ENCODE assay signal across 11 cellular contexts in the genomic region with DNA sequence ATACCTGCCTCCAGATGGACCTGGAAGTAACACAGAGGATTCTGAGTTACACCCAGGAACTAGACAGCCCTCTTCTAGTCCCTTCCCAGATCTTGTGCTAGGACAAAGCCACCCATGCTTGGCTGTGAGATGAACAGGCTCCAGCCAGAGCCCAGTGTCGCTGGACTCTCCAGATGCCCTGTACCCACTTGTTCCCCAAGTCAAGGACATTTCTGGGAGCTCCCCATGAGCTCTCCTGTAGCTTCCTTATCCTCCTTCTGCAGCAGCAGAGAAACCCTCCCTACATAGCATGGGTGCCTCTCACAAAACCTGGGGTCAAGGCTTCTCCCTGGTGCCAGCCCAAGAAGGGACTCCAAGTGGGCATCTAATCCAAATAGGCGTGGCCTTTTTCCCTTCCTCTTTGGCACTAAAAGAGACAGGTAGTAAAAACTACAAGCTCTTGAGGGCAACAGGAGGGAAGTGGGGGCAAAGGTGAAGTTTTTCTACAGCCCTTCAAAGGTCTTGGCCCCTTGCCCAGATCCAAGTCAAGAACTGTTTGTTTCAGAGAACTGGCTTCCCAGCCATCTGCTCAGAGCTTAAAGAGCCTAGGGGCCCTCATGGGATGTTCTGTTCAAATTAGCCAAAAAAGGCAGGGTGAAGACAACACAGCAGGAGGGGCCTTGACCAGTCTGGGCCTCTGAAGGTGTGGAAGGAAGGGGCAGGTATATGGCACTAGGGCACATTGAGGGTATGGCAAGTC. TPM values are rescaled to one million over a fixed set of nuclear protein-coding genes. Genes with fewer than 3 reads are reported as not detected.
A peak's percentile ranks its signal among the peaks of the same experiment; 100 is the strongest.
DNase-seq lines count a peak whose midpoint lies in the region; ATAC-seq and TF ChIP-seq lines count a peak whose summit lies in the region.
"Had no signal": no experiment of that assay in that cellular context is flagged by ENCODE, and none has a peak within 500 bp of the region (broad histone marks: within the 10 kb centered on the region; RNA-seq: fewer than 3 reads in every experiment).

No MANE protein-coding gene starts in this region.

- no peak overlapping the region for H2AFZ ChIP-seq in GM23248
- H2AFZ ChIP-seq in trophoblast cell (ENCODE audit: insufficient read depth, low read length, poor library complexity) = no peak overlapping the region

- H3K9ac ChIP-seq in GM23248 (no peak overlapping the region), trophoblast cell (ENCODE audit: low read length) (no peak overlapping the region)
- H3K9ac ChIP-seq: BLaER1 treated with 17β-estradiol and CSF1 and Interleukin-3, amounts not matched to agents 10 nM and 100 nM had no signal

- H2BK5ac ChIP-seq in trophoblast cell (ENCODE audit: low read depth, low read length, poor library complexity) = no peak overlapping the region

- H3K79me2 ChIP-seq in GM23248 (ENCODE audit: insufficient read depth) (no peaks in the 10 kb centered on the region), trophoblast cell (ENCODE audit: control insufficient read depth, insufficient read depth, low read length, poor library complexity) (no peaks in the 10 kb centered on the region)

- ATAC-seq in lung (ENCODE audit: insufficient read depth, low FRiP score) (no peak), GM21737 (IDR thresholded peaks at IDR 0.05; ENCODE audit: unreplicated experiment) (no peak)

- H3K4ac ChIP-seq in trophoblast cell (ENCODE audit: low read depth, low read length) = no peak overlapping the region

- no peak overlapping the region for H3K4me2 ChIP-seq in GM23248 (ENCODE audit: unreplicated experiment)
- H3K4me2 ChIP-seq in trophoblast cell (ENCODE audit: low read length) = no peak overlapping the region
- H3K4me2 ChIP-seq: BLaER1 treated with 17β-estradiol and CSF1 and Interleukin-3, amounts not matched to agents 10 nM and 100 nM had no signal

- H2AK5ac ChIP-seq in trophoblast cell (ENCODE audit: low read length) = no peak overlapping the region

- no peak overlapping the region for H3K18ac ChIP-seq in trophoblast cell (ENCODE audit: low read length)

- H3K4me3 ChIP-seq in lung (no peak overlapping the region), GM23248 (no peak overlapping the region), trophoblast cell (ENCODE audit: low read depth, low read length) (no peak overlapping the region)
- H3K4me3 ChIP-seq: BLaER1 treated with 17β-estradiol and CSF1 and Interleukin-3, amounts not matched to agents 10 nM and 100 nM; breast epithelium had no signal

- no peak overlapping the region for H2BK120ac ChIP-seq in trophoblast cell (ENCODE audit: insufficient read depth, low read length, poor library complexity)

- no peaks in the 10 kb centered on the region for H3K36me3 ChIP-seq in lung (ENCODE audit: control insufficient read depth in 2 of 2, insufficient read depth in 2 of 2, low read length in 2 of 2)
- no peaks in the 10 kb centered on the region for H3K36me3 ChIP-seq in GM23248 (ENCODE audit: low read depth)
- H3K36me3 ChIP-seq in trophoblast cell (ENCODE audit: control insufficient read depth in 1 of 2, insufficient read depth in 2 of 2, low read length in 2 of 2) = no peaks in the 10 kb centered on the region
- H3K36me3 ChIP-seq: BLaER1 treated with 17β-estradiol and CSF1 and Interleukin-3, amounts not matched to agents 10 nM and 100 nM; breast epithelium had no signal

- TF ChIP-seq CTCF in lung (IDR thresholded peaks at IDR 0.05; ENCODE audit: control extremely low read depth, extremely low read depth) = no peak

- no peaks in the 10 kb centered on the region for H3K9me2 ChIP-seq in GM23248 (ENCODE audit: insufficient read depth)

- no peaks in the 10 kb centered on the region for H3K9me3 ChIP-seq in lung (ENCODE audit: control insufficient read depth in 2 of 2, insufficient read depth in 1 of 2, low read length in 1 of 2)
- H3K9me3 ChIP-seq in GM23248 (ENCODE audit: low read depth) = no peaks in the 10 kb centered on the region
- no peaks in the 10 kb centered on the region for H3K9me3 ChIP-seq in trophoblast cell (ENCODE audit: insufficient read depth, low read depth, low read length)
- H3K9me3 ChIP-seq: BLaER1 treated with 17β-estradiol and CSF1 and Interleukin-3, amounts not matched to agents 10 nM and 100 nM; breast epithelium had no signal

- H3K27me3 ChIP-seq in lung (ENCODE audit: control insufficient read depth, insufficient read depth) = no peaks in the 10 kb centered on the region
- no peaks in the 10 kb centered on the region for H3K27me3 ChIP-seq in GM23248 (replicated peaks; ENCODE audit: insufficient read depth)
- H3K27me3 ChIP-seq in trophoblast cell (ENCODE audit: insufficient read depth, low read length) = no peaks in the 10 kb centered on the region

- H4K20me1 ChIP-seq in GM23248 (ENCODE audit: insufficient read depth) = no peaks in the 10 kb centered on the region
- H4K20me1 ChIP-seq: BLaER1 treated with 17β-estradiol and CSF1 and Interleukin-3, amounts not matched to agents 10 nM and 100 nM had no signal

- DNase-seq in DMS53 (lab: John Stamatoyannopoulos, UW) (peak; percentile 94), NCI-H1694 (lab: John Stamatoyannopoulos, UW) (peak; percentile 19), SK-MEL-5 (ENCODE audit: low read depth, low spot score) (peak; percentile 37), lung (ENCODE audit: low spot score) (peak; percentile 74), GM23248 (no peak), NCI-H187 treated with DMSO at 0.1 percent for 48 hours (lab: John Stamatoyannopoulos, UW) (no peak), trophoblast cell (no peak)
- DNase-seq: SW 1271 had no signal

- no peak overlapping the region for H4K8ac ChIP-seq in trophoblast cell (ENCODE audit: low read depth, low read length)

- no peaks in the 10 kb centered on the region for H3K79me1 ChIP-seq in trophoblast cell (ENCODE audit: low read length)

- in situ Hi-C loops in SK-MEL-5 (cut with HindIII; ENCODE audit: low pct_unique_long_range_greater_than_20kb, low sequenced_read_pairs) (no loop called here), GM23248 (cut with MboI) (no loop called here)

- peaks cover 6% of the 10 kb centered on the region; the same call in 1 of the 2 replicates for H3F3A ChIP-seq in GM23248 (ENCODE audit: insufficient read depth)

- H4K12ac ChIP-seq in trophoblast cell (ENCODE audit: low read depth, low read length) = no peak overlapping the region

- H3K27ac ChIP-seq in lung (ENCODE audit: low read depth in 1 of 2, low read length in 1 of 2) = no peak overlapping the region
- H3K27ac ChIP-seq in GM23248 = no peak overlapping the region
- no peak overlapping the region for H3K27ac ChIP-seq in trophoblast cell (ENCODE audit: low read depth, low read length)
- H3K27ac ChIP-seq: BLaER1 treated with 17β-estradiol and CSF1 and Interleukin-3, amounts not matched to agents 10 nM and 100 nM; breast epithelium had no signal

- no peak overlapping the region for H3K14ac ChIP-seq in trophoblast cell (ENCODE audit: low read length)

- H3K4me1 ChIP-seq in lung (ENCODE audit: control insufficient read depth in 2 of 2, insufficient read depth in 2 of 2, low read length in 2 of 2) (no peaks in the 10 kb centered on the region), GM23248 (ENCODE audit: insufficient read depth) (peaks cover 9% of the 10 kb centered on the region; the same call in 1 of the 2 replicates), trophoblast cell (ENCODE audit: control insufficient read depth in 1 of 2, insufficient read depth in 2 of 2, low read length in 2 of 2) (no peaks in the 10 kb centered on the region)
- H3K4me1 ChIP-seq: BLaER1 treated with 17β-estradiol and CSF1 and Interleukin-3, amounts not matched to agents 10 nM and 100 nM; breast epithelium had no signal

- no peak overlapping the region for H4K91ac ChIP-seq in trophoblast cell (ENCODE audit: low read depth, low read length)

- WGBS in lung, 2 donors = 52 to 72% methylated on average over 2 of the region's 2 CpGs
- WGBS in GM23248 (ENCODE audit: low coverage in 1 of 2, low lambda C conversion rate in 2 of 2, missing lambda C conversion rate in 2 of 2), 2 experiments = 75 to 92% methylated on average over 2 of the region's 2 CpGs
- WGBS in trophoblast cell (ENCODE audit: extremely low coverage, insufficient coverage, insufficient read length) = no CpG with 5 or more reads among the region's 2 CpGs

- H2BK12ac ChIP-seq in trophoblast cell (ENCODE audit: low read length) = no peak overlapping the region

- no peak overlapping the region for H3K23ac ChIP-seq in trophoblast cell (ENCODE audit: low read length)

RNA-seq across cellular contexts. Expression of gene ERCC6L, which starts 8.5 kb away (rescaled TPM):
- 5.5 and 5.8 TPM in 2 replicates for total RNA-seq in SK-MEL-5 (2014; rRNA removed; shearing (Covaris generic))
- polyA plus RNA-seq in SK-MEL-5 (2015; cell fraction: cytosol; rRNA removed) = 5.3 and 7.4 TPM in 2 replicates
- polyA plus RNA-seq in SK-MEL-5 (2015; cell fraction: nucleus; rRNA removed) = 5.7 and 11.7 TPM in 2 replicates
- total RNA-seq in lung = under 1 TPM; 0.31 to 0.71 TPM
- polyA plus RNA-seq in lung (under 1 TPM; 0.16 to 0.30 TPM), GM23248 (2016; fragmentation: Nextera tagmentation; extraction: Ambion mirVana) (2.1 and 2.4 TPM in 2 replicates)
- total RNA-seq in GM23248 (2014; rRNA removed; shearing (Covaris generic)) = 1.9 and 3.0 TPM in 2 replicates
- 4.0 and 4.2 TPM in 2 replicates for polyA plus RNA-seq in trophoblast cell (2013)

RNA-seq across cellular contexts. Expression of gene RPS4X, which starts 29.7 kb away (rescaled TPM):
- 1,611 and 1,883 TPM in 2 replicates for total RNA-seq in SK-MEL-5 (2014; rRNA removed; shearing (Covaris generic))
- polyA plus RNA-seq in SK-MEL-5 (2015; cell fraction: cytosol; rRNA removed) = 1,069 and 1,277 TPM in 2 replicates
- polyA plus RNA-seq in SK-MEL-5 (2015; cell fraction: nucleus; rRNA removed) = 450 and 476 TPM in 2 replicates
- 1,000 to 10,000 TPM in 1 of 2 donors, 100 to 1,000 TPM in 1; 748 to 1,047 TPM for total RNA-seq in lung
- polyA plus RNA-seq in lung (1,000 to 10,000 TPM in 1 of 2 donors, 100 to 1,000 TPM in 1; 753 to 1,713 TPM), GM23248 (2016; fragmentation: Nextera tagmentation; extraction: Ambion mirVana) (160 and 165 TPM in 2 replicates)
- 511 and 581 TPM in 2 replicates for total RNA-seq in GM23248 (2014; rRNA removed; shearing (Covaris generic))
- polyA plus RNA-seq in trophoblast cell (2013) = 778 and 854 TPM in 2 replicates

RNA-seq across cellular contexts. Expression of gene CITED1, which starts 58.3 kb away (rescaled TPM):
- 29.4 and 30.1 TPM in 2 replicates for total RNA-seq in SK-MEL-5 (2014; rRNA removed; shearing (Covaris generic))
- polyA plus RNA-seq in SK-MEL-5 (2015; cell fraction: cytosol; rRNA removed) = 15.1 and 16.9 TPM in 2 replicates
- polyA plus RNA-seq in SK-MEL-5 (2015; cell fraction: nucleus; rRNA removed) = 3.2 and 13.7 TPM in 2 replicates
- total RNA-seq in lung = 1 to 10 TPM in 1 of 2 donors, not detected in 1; 1.8 TPM
- polyA plus RNA-seq in lung (under 1 TPM; 0.34 to 0.47 TPM), GM23248 (2016; fragmentation: Nextera tagmentation; extraction: Ambion mirVana) (0.25 TPM in 1 of 2 replicates, not detected in the other)
- not detected in 2 replicates for total RNA-seq in GM23248 (2014; rRNA removed; shearing (Covaris generic))
- 0.27 and 0.39 TPM in 2 replicates for polyA plus RNA-seq in trophoblast cell (2013)

Comparison
In these comparisons a context has a peak if more than half of its experiments do, and no peak if none do; other contexts are left out.
1. DNase-seq: peak in DMS53 (single experiment), NCI-H1694 (single experiment), SK-MEL-5 (single experiment) and lung (single experiment); none in GM23248 (single experiment), NCI-H187 treated with DMSO at 0.1 percent for 48 hours (single experiment) and trophoblast cell (0 of 2).
2. RNA of gene CITED1, which starts 58.3 kb away (total RNA-seq): 29.4 to 30.1 TPM in SK-MEL-5; 1.8 TPM in lung and not detected in GM23248; every median in the first group is over 10 times any median in the second.